23 cellular contexts compared by ENCODE assay signal in genomic region chr2:157067562-157067961, GRCh38.
"Had no signal": no experiment of that assay in that cellular context is flagged by ENCODE, and none has a peak within 500 bp of the region (broad histone marks: within the 10 kb centered on the region; RNA-seq: fewer than 3 reads in every experiment).

No MANE protein-coding gene starts in this region.

- H3K4me2 ChIP-seq: KMS-11 had no signal

- H3K27ac ChIP-seq: HL-60, KMS-11 had no signal

- H3K9ac ChIP-seq: KMS-11 had no signal

- H3K4me3 ChIP-seq: K562 had no signal

- DNase-seq: Kasumi-1, MV-4-11, NCI-H1048, NCI-H1105, NCI-H1417, NCI-H1436 treated with DMSO at 0.1 percent for 48 hours, NCI-H1694, NCI-H187 treated with DMSO at 0.1 percent for 48 hours, NCI-H2029 treated with DMSO at 0.1 percent for 48 hours, NCI-H2171 treated with DMSO at 0.1 percent for 48 hours, NCI-H345, NCI-H524, NCI-H526 treated with DMSO at 0.1 percent for 48 hours, NCI-H748 treated with DMSO at 0.1 percent for 48 hours, OCI-M1, Right ventricle myocardium superior, RPMI8226, T-helper 1 cell, T-helper 17 cell had no signal

- ATAC-seq: K562, SK-N-SH treated with all-trans-retinoic acid at 6 μM for 48 hours, T-helper 17 cell had no signal
